ENCODE assay signal across 19 cellular contexts in genomic region chr11:42465613-42466012, GRCh38.
"Had no signal": no experiment of that assay in that cellular context is flagged by ENCODE, and none has a peak within 500 bp of the region (broad histone marks: within the 10 kb centered on the region; RNA-seq: fewer than 3 reads in every experiment).

No MANE protein-coding gene starts in this region.

- DNase-seq: activated CD4-positive, alpha-beta T cell treated with anti-CD3 and anti-CD28 coated beads, Interleukin-2, amount 10 ng/mL, durations not matched to agents 7 days and 5 days; activated CD4-positive, CD25-positive, alpha-beta regulatory T cell; activated naive CD4-positive, alpha-beta T cell treated with anti-CD3 and anti-CD28 coated beads, Interleukin-2, amount 50 U/mL, for 16 hours; adrenal gland; caudate nucleus; colonic mucosa; esophagus squamous epithelium; foreskin fibroblast; glutamatergic neuron; immature natural killer cell; left cardiac atrium; mucosa of descending colon; naive thymus-derived CD8-positive, alpha-beta T cell; spleen; stimulated activated CD4-positive, alpha-beta T cell treated with anti-CD3 and anti-CD28 coated beads, Interleukin-1b, Interleukin-23, amount 100 ng/mL, for 48 hours; stimulated activated naive CD4-positive, alpha-beta T cell; substantia nigra; trophoblast cell had no signal

- ATAC-seq: left cardiac atrium; mucosa of descending colon; naive thymus-derived CD8-positive, alpha-beta T cell; sciatic nerve had no signal

- H3K27me3 ChIP-seq: adrenal gland, colonic mucosa, esophagus squamous epithelium, spleen had no signal

- H3K36me3 ChIP-seq: adrenal gland, colonic mucosa, esophagus squamous epithelium, spleen had no signal

- H3K4me1 ChIP-seq: adrenal gland, colonic mucosa, esophagus squamous epithelium, spleen had no signal

- H3K27ac ChIP-seq: adrenal gland, colonic mucosa, esophagus squamous epithelium, spleen had no signal

- H3K4me3 ChIP-seq: adrenal gland, colonic mucosa, esophagus squamous epithelium, mucosa of descending colon, spleen had no signal

- H3K9me3 ChIP-seq: adrenal gland, colonic mucosa, esophagus squamous epithelium, mucosa of descending colon had no signal
